Comparison of ENCODE assay signal across 33 cellular contexts in the genomic region with DNA sequence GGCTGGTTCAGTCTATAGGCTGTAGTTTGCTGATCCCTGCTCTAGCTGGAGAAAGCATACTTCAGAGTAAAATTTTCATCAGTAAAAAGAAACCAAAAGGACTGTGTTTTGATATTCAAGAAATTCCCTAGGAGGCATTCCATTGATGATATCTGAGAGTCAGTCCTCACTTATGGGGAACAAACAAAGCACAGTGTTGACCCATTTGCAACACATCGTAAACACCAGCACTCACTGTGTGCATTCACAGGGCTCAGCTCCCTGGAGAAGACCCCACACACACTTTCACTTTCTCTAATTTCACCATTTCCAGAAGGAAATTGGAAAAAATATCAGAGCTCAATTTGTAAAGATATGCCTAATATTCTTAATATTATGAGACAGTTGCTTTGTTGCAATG.
"Had no signal": no experiment of that assay in that cellular context is flagged by ENCODE, and none has a peak within 500 bp of the region (broad histone marks: within the 10 kb centered on the region; RNA-seq: fewer than 3 reads in every experiment).

No MANE protein-coding gene starts in this region.

- H3K9me3 ChIP-seq: ascending aorta had no signal

- H3K4me1 Mint-ChIP-seq: activated CD4-positive, alpha-beta T cell treated with anti-CD3 and anti-CD28 coated beads for 36 hours; activated CD4-positive, alpha-beta T cell treated with anti-CD3 and anti-CD28 coated beads, Interleukin-2, amount 10 ng/mL, durations not matched to agents 24 days and 14 days; activated CD8-positive, alpha-beta memory T cell treated with anti-CD3 and anti-CD28 coated beads, Interleukin-2, amount 10 ng/mL, durations not matched to agents 7 days and 5 days; activated naive CD4-positive, alpha-beta T cell treated with anti-CD3 and anti-CD28 coated beads, Interleukin-2, amount 10 ng/mL, durations not matched to agents 7 days and 5 days; activated naive CD8-positive, alpha-beta T cell treated with anti-CD3 and anti-CD28 coated beads, Interleukin-2, amount 10 ng/mL, durations not matched to agents 7 days and 5 days had no signal

- H3K27me3 ChIP-seq: ascending aorta, breast epithelium, cardiac muscle cell had no signal

- H3K27ac Mint-ChIP-seq: activated CD4-positive, alpha-beta memory T cell treated with anti-CD3 and anti-CD28 coated beads for 36 hours; activated CD4-positive, alpha-beta T cell treated with anti-CD3 and anti-CD28 coated beads for 36 hours; activated CD4-positive, alpha-beta T cell treated with anti-CD3 and anti-CD28 coated beads, Interleukin-2, amount 10 ng/mL, durations not matched to agents 24 days and 14 days; activated CD8-positive, alpha-beta memory T cell treated with anti-CD3 and anti-CD28 coated beads, Interleukin-2, amount 10 ng/mL, durations not matched to agents 7 days and 5 days; activated CD8-positive, alpha-beta T cell treated with anti-CD3 and anti-CD28 coated beads, Interleukin-2, amount 10 ng/mL, durations not matched to agents 7 days and 5 days; activated naive CD4-positive, alpha-beta T cell treated with anti-CD3 and anti-CD28 coated beads, Interleukin-2, amount 10 ng/mL, durations not matched to agents 7 days and 5 days; activated naive CD4-positive, alpha-beta T cell treated with anti-CD3 and anti-CD28 coated beads, Interleukin-2, amount 50 U/mL, for 72 hours; activated naive CD8-positive, alpha-beta T cell treated with anti-CD3 and anti-CD28 coated beads, Interleukin-2, amount 10 ng/mL, durations not matched to agents 7 days and 5 days; activated T-helper 1 cell treated with anti-CD3 and anti-CD28 coated beads, Interleukin-12 subunit alpha, Interleukin-12 subunit beta, Interleukin-2, Interleukin-4 antibody, amounts not matched to agents 30 ng/mL and 10 ng/mL and 1 ng/mL, durations not matched to agents 14 hours and 24 hours and 36 hours; activated T-helper 2 cell treated with anti-CD3 and anti-CD28 coated beads, Interferon-gamma antibody, Interleukin-2, Interleukin-4, amounts not matched to agents 10 μg/mL and 5 μg/mL and 100 μg/mL, durations not matched to agents 14 hours and 24 hours and 36 hours; brain; dendritic cell treated with granulocyte-macrophage colony-stimulating factor and Interleukin-4, amounts not matched to agents 40 ng/mL and 50 ng/mL, for 4 days had no signal

- FAIRE-seq: frontal cortex had no signal

- DNase-seq: activated CD4-positive, alpha-beta memory T cell treated with anti-CD3 and anti-CD28 coated beads for 36 hours; activated CD4-positive, alpha-beta T cell treated with anti-CD3 and anti-CD28 coated beads for 36 hours; activated CD4-positive, alpha-beta T cell treated with anti-CD3 and anti-CD28 coated beads, Interleukin-2, amount 10 ng/mL, durations not matched to agents 24 days and 14 days; activated CD4-positive, CD25-positive, alpha-beta regulatory T cell; activated CD4-positive, CD25-positive, alpha-beta regulatory T cell treated with anti-CD3 and anti-CD28 coated beads, Interleukin-2, amount 50 U/mL, for 72 hours; activated CD8-positive, alpha-beta memory T cell treated with anti-CD3 and anti-CD28 coated beads, Interleukin-2, amount 10 ng/mL, durations not matched to agents 7 days and 5 days; activated CD8-positive, alpha-beta memory T cell treated with anti-CD3 and anti-CD28 coated beads, Interleukin-2, amount 50 U/mL, for 4 hours; activated CD8-positive, alpha-beta T cell treated with anti-CD3 and anti-CD28 coated beads, Interleukin-2, amount 10 ng/mL, durations not matched to agents 7 days and 5 days; activated gamma-delta T cell; activated naive CD4-positive, alpha-beta T cell; activated naive CD4-positive, alpha-beta T cell treated with anti-CD3 and anti-CD28 coated beads, Interleukin-2, amount 10 ng/mL, durations not matched to agents 7 days and 5 days; activated naive CD8-positive, alpha-beta T cell treated with anti-CD3 and anti-CD28 coated beads, Interleukin-2, amount 10 ng/mL, durations not matched to agents 7 days and 5 days; activated T-cell treated with anti-CD3 and anti-CD28 coated beads, Interleukin-2, amount 50 U/mL, for 1 hour; activated T-cell treated with anti-CD3 and anti-CD28 coated beads, Interleukin-2, amount 50 U/mL, for 48 hours; central memory CD4-positive, alpha-beta T cell; cerebellar nuclear complex; dorsolateral prefrontal cortex; effector memory CD4-positive, alpha-beta T cell; endodermal cell; foreskin fibroblast; head of caudate nucleus; T-helper 2 cell had no signal

- H3K4me1 ChIP-seq: ascending aorta, breast epithelium had no signal

- H3K27me3 Mint-ChIP-seq: activated CD4-positive, alpha-beta memory T cell treated with anti-CD3 and anti-CD28 coated beads for 36 hours; activated CD4-positive, alpha-beta T cell treated with anti-CD3 and anti-CD28 coated beads for 36 hours; activated CD4-positive, alpha-beta T cell treated with anti-CD3 and anti-CD28 coated beads, Interleukin-2, amount 10 ng/mL, durations not matched to agents 24 days and 14 days; activated CD8-positive, alpha-beta memory T cell treated with anti-CD3 and anti-CD28 coated beads, Interleukin-2, amount 10 ng/mL, durations not matched to agents 7 days and 5 days; activated naive CD4-positive, alpha-beta T cell treated with anti-CD3 and anti-CD28 coated beads, Interleukin-2, amount 10 ng/mL, durations not matched to agents 7 days and 5 days; dendritic cell treated with granulocyte-macrophage colony-stimulating factor and Interleukin-4, amounts not matched to agents 40 ng/mL and 50 ng/mL, for 4 days had no signal

- H3K9me3 Mint-ChIP-seq: activated CD4-positive, alpha-beta T cell treated with anti-CD3 and anti-CD28 coated beads, Interleukin-2, amount 10 ng/mL, durations not matched to agents 24 days and 14 days; activated T-helper 2 cell treated with anti-CD3 and anti-CD28 coated beads, Interferon-gamma antibody, Interleukin-2, Interleukin-4, amounts not matched to agents 10 μg/mL and 5 μg/mL and 100 μg/mL, durations not matched to agents 14 hours and 24 hours and 36 hours had no signal

- ATAC-seq: activated CD4-positive, alpha-beta T cell treated with anti-CD3 and anti-CD28 coated beads for 36 hours; activated CD8-positive, alpha-beta memory T cell treated with anti-CD3 and anti-CD28 coated beads, Interleukin-2, amount 10 ng/mL, durations not matched to agents 7 days and 5 days; activated CD8-positive, alpha-beta T cell treated with anti-CD3 and anti-CD28 coated beads, Interleukin-2, amount 10 ng/mL, durations not matched to agents 7 days and 5 days; activated naive CD4-positive, alpha-beta T cell treated with anti-CD3 and anti-CD28 coated beads, Interleukin-2, amount 50 U/mL, for 72 hours; esophagus mucosa had no signal

- H3K4me3 ChIP-seq: ascending aorta, breast epithelium, cardiac muscle cell, coronary artery, dorsolateral prefrontal cortex had no signal

- H3K27ac ChIP-seq: ascending aorta, breast epithelium, cardiac muscle cell, coronary artery, dorsolateral prefrontal cortex had no signal

- H3K36me3 ChIP-seq: ascending aorta, breast epithelium, cardiac muscle cell had no signal

- H3K4me3 Mint-ChIP-seq: activated CD4-positive, alpha-beta memory T cell treated with anti-CD3 and anti-CD28 coated beads for 36 hours; activated CD4-positive, alpha-beta T cell treated with anti-CD3 and anti-CD28 coated beads for 36 hours; activated CD4-positive, alpha-beta T cell treated with anti-CD3 and anti-CD28 coated beads, Interleukin-2, amount 10 ng/mL, durations not matched to agents 24 days and 14 days; activated CD8-positive, alpha-beta memory T cell treated with anti-CD3 and anti-CD28 coated beads, Interleukin-2, amount 10 ng/mL, durations not matched to agents 7 days and 5 days; activated CD8-positive, alpha-beta T cell treated with anti-CD3 and anti-CD28 coated beads, Interleukin-2, amount 10 ng/mL, durations not matched to agents 7 days and 5 days; activated naive CD4-positive, alpha-beta T cell treated with anti-CD3 and anti-CD28 coated beads, Interleukin-2, amount 10 ng/mL, durations not matched to agents 7 days and 5 days; activated naive CD8-positive, alpha-beta T cell treated with anti-CD3 and anti-CD28 coated beads, Interleukin-2, amount 10 ng/mL, durations not matched to agents 7 days and 5 days; activated T-helper 1 cell treated with anti-CD3 and anti-CD28 coated beads, Interleukin-12 subunit alpha, Interleukin-12 subunit beta, Interleukin-2, Interleukin-4 antibody, amounts not matched to agents 30 ng/mL and 10 ng/mL and 1 ng/mL, durations not matched to agents 14 hours and 24 hours and 36 hours; brain; dendritic cell treated with granulocyte-macrophage colony-stimulating factor and Interleukin-4, amounts not matched to agents 40 ng/mL and 50 ng/mL, for 4 days; endodermal cell had no signal

- H3K36me3 Mint-ChIP-seq: activated CD4-positive, alpha-beta memory T cell treated with anti-CD3 and anti-CD28 coated beads for 36 hours; activated CD8-positive, alpha-beta memory T cell treated with anti-CD3 and anti-CD28 coated beads, Interleukin-2, amount 10 ng/mL, durations not matched to agents 7 days and 5 days; activated naive CD4-positive, alpha-beta T cell treated with anti-CD3 and anti-CD28 coated beads, Interleukin-2, amount 10 ng/mL, durations not matched to agents 7 days and 5 days; activated naive CD4-positive, alpha-beta T cell treated with anti-CD3 and anti-CD28 coated beads, Interleukin-2, amount 50 U/mL, for 72 hours; activated naive CD8-positive, alpha-beta T cell treated with anti-CD3 and anti-CD28 coated beads, Interleukin-2, amount 10 ng/mL, durations not matched to agents 7 days and 5 days; brain had no signal
